ENCODE assay signal across 1 cellular context in genomic region chr19:18790566-18791314, GRCh38.
TF ChIP-seq lines count a peak whose summit lies in the region.

Gene COMP (minus strand): TSS chr19:18791305. CDS start chr19:18791269, 36 bp downstream.

TF ChIP-seq in SK-N-SH treated with all-trans-retinoic acid at 6 μM for 48 hours, 23 proteins besides CTCF, POLR2A, EP300 and RAD21 (continued from another document):
- TF ChIP-seq, protein P1, sequence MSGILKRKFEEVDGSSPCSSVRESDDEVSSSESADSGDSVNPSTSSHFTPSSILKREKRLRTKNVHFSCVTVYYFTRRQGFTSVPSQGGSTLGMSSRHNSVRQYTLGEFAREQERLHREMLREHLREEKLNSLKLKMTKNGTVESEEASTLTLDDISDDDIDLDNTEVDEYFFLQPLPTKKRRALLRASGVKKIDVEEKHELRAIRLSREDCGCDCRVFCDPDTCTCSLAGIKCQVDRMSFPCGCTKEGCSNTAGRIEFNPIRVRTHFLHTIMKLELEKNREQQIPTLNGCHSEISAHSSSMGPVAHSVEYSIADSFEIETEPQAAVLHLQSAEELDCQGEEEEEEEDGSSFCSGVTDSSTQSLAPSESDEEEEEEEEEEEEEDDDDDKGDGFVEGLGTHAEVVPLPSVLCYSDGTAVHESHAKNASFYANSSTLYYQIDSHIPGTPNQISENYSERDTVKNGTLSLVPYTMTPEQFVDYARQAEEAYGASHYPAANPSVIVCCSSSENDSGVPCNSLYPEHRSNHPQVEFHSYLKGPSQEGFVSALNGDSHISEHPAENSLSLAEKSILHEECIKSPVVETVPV (CRISPR knock-in tag; IDR thresholded peaks at IDR 0.05) = no peak
- TF ChIP-seq TOX (CRISPR knock-in tag; IDR thresholded peaks at IDR 0.05; ENCODE audit: borderline replicate concordance) = no peak
- TF ChIP-seq PPARA (CRISPR knock-in tag; IDR thresholded peaks at IDR 0.05; ENCODE audit: borderline replicate concordance) = no peak
- TF ChIP-seq PATZ1 (CRISPR knock-in tag; IDR thresholded peaks at IDR 0.05; ENCODE audit: borderline replicate concordance) = no peak
- no peak for TF ChIP-seq ZFP3 (CRISPR knock-in tag; IDR thresholded peaks at IDR 0.05)
- no peak for TF ChIP-seq BACH2 (CRISPR knock-in tag; IDR thresholded peaks at IDR 0.05; ENCODE audit: borderline replicate concordance)
- no peak for TF ChIP-seq CSDC2 (CRISPR knock-in tag; IDR thresholded peaks at IDR 0.05)
- TF ChIP-seq, protein P2, sequence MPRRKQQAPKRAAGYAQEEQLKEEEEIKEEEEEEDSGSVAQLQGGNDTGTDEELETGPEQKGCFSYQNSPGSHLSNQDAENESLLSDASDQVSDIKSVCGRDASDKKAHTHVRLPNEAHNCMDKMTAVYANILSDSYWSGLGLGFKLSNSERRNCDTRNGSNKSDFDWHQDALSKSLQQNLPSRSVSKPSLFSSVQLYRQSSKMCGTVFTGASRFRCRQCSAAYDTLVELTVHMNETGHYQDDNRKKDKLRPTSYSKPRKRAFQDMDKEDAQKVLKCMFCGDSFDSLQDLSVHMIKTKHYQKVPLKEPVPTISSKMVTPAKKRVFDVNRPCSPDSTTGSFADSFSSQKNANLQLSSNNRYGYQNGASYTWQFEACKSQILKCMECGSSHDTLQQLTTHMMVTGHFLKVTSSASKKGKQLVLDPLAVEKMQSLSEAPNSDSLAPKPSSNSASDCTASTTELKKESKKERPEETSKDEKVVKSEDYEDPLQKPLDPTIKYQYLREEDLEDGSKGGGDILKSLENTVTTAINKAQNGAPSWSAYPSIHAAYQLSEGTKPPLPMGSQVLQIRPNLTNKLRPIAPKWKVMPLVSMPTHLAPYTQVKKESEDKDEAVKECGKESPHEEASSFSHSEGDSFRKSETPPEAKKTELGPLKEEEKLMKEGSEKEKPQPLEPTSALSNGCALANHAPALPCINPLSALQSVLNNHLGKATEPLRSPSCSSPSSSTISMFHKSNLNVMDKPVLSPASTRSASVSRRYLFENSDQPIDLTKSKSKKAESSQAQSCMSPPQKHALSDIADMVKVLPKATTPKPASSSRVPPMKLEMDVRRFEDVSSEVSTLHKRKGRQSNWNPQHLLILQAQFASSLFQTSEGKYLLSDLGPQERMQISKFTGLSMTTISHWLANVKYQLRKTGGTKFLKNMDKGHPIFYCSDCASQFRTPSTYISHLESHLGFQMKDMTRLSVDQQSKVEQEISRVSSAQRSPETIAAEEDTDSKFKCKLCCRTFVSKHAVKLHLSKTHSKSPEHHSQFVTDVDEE (CRISPR knock-in tag; IDR thresholded peaks at IDR 0.05) = no peak
- no peak for TF ChIP-seq GLIS3 (CRISPR knock-in tag; IDR thresholded peaks at IDR 0.05)
- TF ChIP-seq ZFP30 (CRISPR knock-in tag; IDR thresholded peaks at IDR 0.05) = no peak
- TF ChIP-seq RARB (CRISPR knock-in tag; IDR thresholded peaks at IDR 0.05) = no peak
- TF ChIP-seq, protein P3, sequence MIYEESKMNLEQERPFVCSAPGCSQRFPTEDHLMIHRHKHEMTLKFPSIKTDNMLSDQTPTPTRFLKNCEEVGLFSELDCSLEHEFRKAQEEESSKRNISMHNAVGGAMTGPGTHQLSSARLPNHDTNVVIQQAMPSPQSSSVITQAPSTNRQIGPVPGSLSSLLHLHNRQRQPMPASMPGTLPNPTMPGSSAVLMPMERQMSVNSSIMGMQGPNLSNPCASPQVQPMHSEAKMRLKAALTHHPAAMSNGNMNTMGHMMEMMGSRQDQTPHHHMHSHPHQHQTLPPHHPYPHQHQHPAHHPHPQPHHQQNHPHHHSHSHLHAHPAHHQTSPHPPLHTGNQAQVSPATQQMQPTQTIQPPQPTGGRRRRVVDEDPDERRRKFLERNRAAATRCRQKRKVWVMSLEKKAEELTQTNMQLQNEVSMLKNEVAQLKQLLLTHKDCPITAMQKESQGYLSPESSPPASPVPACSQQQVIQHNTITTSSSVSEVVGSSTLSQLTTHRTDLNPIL (CRISPR knock-in tag; IDR thresholded peaks at IDR 0.05; ENCODE audit: low read depth) = no peak
TF ChIP-seq in SK-N-SH treated with all-trans-retinoic acid at 6 μM for 48 hours: peak in this region for 0.
